14 cellular contexts compared by ENCODE assay signal in genomic region chr10:91691255-91691654, GRCh38.
"Had no signal": no experiment of that assay in that cellular context is flagged by ENCODE, and none has a peak within 500 bp of the region (broad histone marks: within the 10 kb centered on the region; RNA-seq: fewer than 3 reads in every experiment).

No MANE protein-coding gene starts in this region.

- H3K27ac ChIP-seq: dorsolateral prefrontal cortex, neutrophil, transverse colon had no signal

- ATAC-seq: activated T-cell treated with anti-CD3 and anti-CD28 coated beads, Interleukin-2, amount 50 U/mL, for 4 hours; right cardiac atrium; T-cell had no signal

- H3K4me3 ChIP-seq: breast epithelium, dorsolateral prefrontal cortex, smooth muscle cell, transverse colon had no signal

- H3K4me1 ChIP-seq: transverse colon had no signal

- H3K27me3 ChIP-seq: breast epithelium, transverse colon had no signal

- H3K9me3 ChIP-seq: breast epithelium, neutrophil had no signal

- H3K4me2 ChIP-seq: smooth muscle cell had no signal

- H3K36me3 ChIP-seq: breast epithelium, neutrophil, transverse colon had no signal

- DNase-seq: activated CD4-positive, alpha-beta memory T cell treated with anti-CD3 and anti-CD28 coated beads for 36 hours; activated gamma-delta T cell; activated naive CD8-positive, alpha-beta T cell treated with anti-CD3 and anti-CD28 coated beads for 36 hours; activated T-cell treated with anti-CD3 and anti-CD28 coated beads, Interleukin-2, amount 50 U/mL, for 4 hours; dorsolateral prefrontal cortex; kidney; naive B cell; right cardiac atrium; T-cell; T1000; transverse colon had no signal
